Comparison of ENCODE assay signal across 18 cellular contexts in genomic region chr21:42242611-42243010, GRCh38. TPM values are rescaled to one million over a fixed set of nuclear protein-coding genes. Genes with fewer than 3 reads are reported as not detected.
DNase-seq lines count a peak whose midpoint lies in the region; ATAC-seq and TF ChIP-seq lines count a peak whose summit lies in the region.
"Had no signal": no experiment of that assay in that cellular context is flagged by ENCODE, and none has a peak within 500 bp of the region (broad histone marks: within the 10 kb centered on the region; RNA-seq: fewer than 3 reads in every experiment).

No MANE protein-coding gene starts in this region.

- no peak for TF ChIP-seq CTCF in DND-41 (IDR thresholded peaks at IDR 0.05; ENCODE audit: borderline replicate concordance, extremely low read depth, low read length, poor library complexity, severe bottlenecking)
- TF ChIP-seq CTCF in OCI-LY7 (conservative IDR thresholded peaks at IDR 0.05; ENCODE audit: low read length) = no peak

- H3K9me2 ChIP-seq in OCI-LY7 (ENCODE audit: insufficient read depth, low read length) = no peaks in the 10 kb centered on the region

- H3K79me2 ChIP-seq in DND-41 (ENCODE audit: insufficient read depth, low read length) (peaks cover 66% of the 10 kb centered on the region), OCI-LY7 (ENCODE audit: insufficient read depth, low read depth, low read length) (peaks cover 81% of the 10 kb centered on the region)

- CTCF ChIA-PET in OCI-LY7 (lab: Charles Lee; ENCODE audit: unreplicated experiment) = interaction anchor here (0.6 kb wide), 1 partner anchor 142 kb away, joined by 3 read pairs; no protein-coding TSS in a partner anchor

- H2AFZ ChIP-seq in DND-41 (ENCODE audit: low read depth, low read length) = no peak overlapping the region
- H2AFZ ChIP-seq in OCI-LY7 (ENCODE audit: low read length) = peak overlapping the region; percentile 0; the same call in 1 of the 2 replicates

- H3K4me3 ChIP-seq in DND-41 (ENCODE audit: low read depth in 1 of 2, low read length in 2 of 2) = no peak overlapping the region
- H3K4me3 ChIP-seq in OCI-LY7 (ENCODE audit: low read depth, low read length, poor library complexity, severe bottlenecking) = peak overlapping the region; percentile 54
- H3K4me3 ChIP-seq: A549 had no signal

- H3K27me3 ChIP-seq in DND-41 (ENCODE audit: insufficient read depth, low read length, poor library complexity) = no peaks in the 10 kb centered on the region

- POLR2A ChIA-PET in OCI-LY7 (lab: Charles Lee) = interaction anchor here (0.9 to 1.7 kb wide), 4 partner anchors 9 to 54 kb away, joined by 3 to 13 read pairs (median 6); no protein-coding TSS in a partner anchor

- intact Hi-C loops in OCI-LY7 (cut with micrococcal nuclease; ENCODE audit: unreplicated experiment) = no loop called here

- H4K20me1 ChIP-seq in DND-41 (ENCODE audit: insufficient read depth, low read length) (peaks cover 16% of the 10 kb centered on the region; the same call in 1 of the 2 replicates), OCI-LY7 (ENCODE audit: insufficient read depth, low read length) (no peaks in the 10 kb centered on the region)

- no TSS peak for BruUV-seq in OCI-LY7 (replicated peaks; lab: Mats Ljungman, UMichigan)

- DNase-seq in DND-41 (no peak), OCI-LY7 (ENCODE audit: low spot score) (peak; percentile 80), germinal center (ENCODE audit: low spot score) (peak; percentile 36), renal cortical epithelial cell (ENCODE audit: low read depth) (peak; percentile 66), LoVo (ENCODE audit: low spot score) (no peak)
- DNase-seq: Caco-2; CD4-positive, CD25-positive, alpha-beta regulatory T cell; H9; KG1; NCI-H1092 treated with DMSO at 0.1 percent for 48 hours; NCI-H1694; NCI-H510A treated with DMSO at 0.1 percent for 48 hours had no signal

- H3K4me1 ChIP-seq in DND-41 (ENCODE audit: insufficient read depth, low read length) (peaks cover 17% of the 10 kb centered on the region), OCI-LY7 (ENCODE audit: insufficient read depth, low read length, poor library complexity, severe bottlenecking) (peaks cover 96% of the 10 kb centered on the region)
- H3K4me1 ChIP-seq: A549, Caco-2 had no signal

- H3K9me3 ChIP-seq in DND-41 (ENCODE audit: insufficient read depth, low read length, severe bottlenecking) (no peaks in the 10 kb centered on the region), OCI-LY7 (ENCODE audit: low read length) (no peaks in the 10 kb centered on the region)
- H3K9me3 ChIP-seq: A549, Caco-2 had no signal

- no peak overlapping the region for H3K9ac ChIP-seq in DND-41 (ENCODE audit: low read depth, low read length)

- H3K27ac ChIP-seq in DND-41 (ENCODE audit: low read length) = 0 out of 2 replicates have a peak overlapping the region, but pooled peaks have one; percentile 1
- peak overlapping the region; percentile 82 for H3K27ac ChIP-seq in OCI-LY7 (ENCODE audit: low read depth, low read length, poor library complexity, severe bottlenecking)
- H3K27ac ChIP-seq: A549 had no signal

- no peaks in the 10 kb centered on the region; the same call in 1 of the 2 replicates for H3K36me3 ChIP-seq in DND-41 (ENCODE audit: insufficient read depth, low read length)
- no peaks in the 10 kb centered on the region for H3K36me3 ChIP-seq in OCI-LY7 (ENCODE audit: insufficient read depth, low read length)

- no peak for ATAC-seq in DND-41 (ENCODE audit: insufficient read depth, low read depth)
- no peak for ATAC-seq in GM18907 (IDR thresholded peaks at IDR 0.05; ENCODE audit: unreplicated experiment)
- no peak for ATAC-seq in HG03565 (IDR thresholded peaks at IDR 0.05; ENCODE audit: unreplicated experiment)
- no peak for ATAC-seq in GM21723 (IDR thresholded peaks at IDR 0.05; ENCODE audit: unreplicated experiment)
- ATAC-seq: A549, HepG2, Panc1 had no signal

- H3K4me2 ChIP-seq in DND-41 (ENCODE audit: insufficient read depth, low read length) (no peak overlapping the region), OCI-LY7 (ENCODE audit: low read length) (peak overlapping the region; percentile 65)
- H3K4me2 ChIP-seq: A549 had no signal

RNA-seq across cellular contexts. Expression of gene ABCG1, which starts 23.7 kb away (rescaled TPM):
- total RNA-seq in OCI-LY7 (2014; rRNA removed; shearing (Covaris generic)) = 13.2 and 16.7 TPM in 2 replicates
- 17.3 and 18.8 TPM in 2 replicates for total RNA-seq in OCI-LY7 (2022)
- total RNA-seq in renal cortical epithelial cell = 0.52 and 0.85 TPM in 2 replicates
- total RNA-seq: Caco-2, HepG2 had no signal

Comparison
In these comparisons a context has a peak if more than half of its experiments do, and no peak if none do; other contexts are left out.
1. DNase-seq: peak in OCI-LY7 (single experiment), germinal center (single experiment) and renal cortical epithelial cell (single experiment); none in DND-41 (single experiment) and LoVo (single experiment).